ENCODE assay signal across 16 cellular contexts in genomic region chr4:104868533-104868932, GRCh38.
DNase-seq lines count a peak whose midpoint lies in the region; ATAC-seq and TF ChIP-seq lines count a peak whose summit lies in the region.
"Had no signal": no experiment of that assay in that cellular context is flagged by ENCODE, and none has a peak within 500 bp of the region (broad histone marks: within the 10 kb centered on the region; RNA-seq: fewer than 3 reads in every experiment).

No MANE protein-coding gene starts in this region.

- H3K4me3 ChIP-seq in prostate gland (no peak overlapping the region), transverse colon (no peak overlapping the region)
- H3K4me3 ChIP-seq: heart right ventricle, SJCRH30 had no signal

- ATAC-seq in GM18519 (IDR thresholded peaks at IDR 0.05; ENCODE audit: low FRiP score, unreplicated experiment): peak; percentile 42
- peak; percentile 40 for ATAC-seq in GM21360 (IDR thresholded peaks at IDR 0.05; ENCODE audit: unreplicated experiment)
- ATAC-seq in HG02852 (IDR thresholded peaks at IDR 0.05; ENCODE audit: unreplicated experiment): peak; percentile 34
- peak; percentile 41 for ATAC-seq in HG03432 (IDR thresholded peaks at IDR 0.05; ENCODE audit: unreplicated experiment)
- no peak for ATAC-seq in Right ventricle myocardium superior (ENCODE audit: poor library complexity)
- ATAC-seq: heart right ventricle; left colon; stimulated activated naive CD8-positive, alpha-beta T cell treated with anti-CD3 and anti-CD28 coated beads, Interleukin-15, Interleukin-2, amounts not matched to agents 100 U/mL and 50 U/mL, for 24 hours had no signal

- H3K4me1 ChIP-seq in prostate gland (replicated peaks) (no peaks in the 10 kb centered on the region), transverse colon (no peaks in the 10 kb centered on the region)
- H3K4me1 ChIP-seq: SJCRH30 had no signal

- TF ChIP-seq EP300 in transverse colon (IDR thresholded peaks at IDR 0.05; ENCODE audit: low read depth): no peak

- intact Hi-C loops in Right ventricle myocardium superior (cut with DNase I): no loop called here
- intact Hi-C loops in prostate gland (cut with DNase I): loop anchor here (10.0 kb wide), 1 partner anchor 804 kb away; no protein-coding TSS in a partner anchor
- intact Hi-C loops in transverse colon (cut with DNase I; ENCODE audit: low total_unique reads): no loop called here

- no peak overlapping the region for H3K27ac ChIP-seq in prostate gland
- no peak overlapping the region for H3K27ac ChIP-seq in transverse colon
- H3K27ac ChIP-seq: heart right ventricle, SJCRH30 had no signal

- H3K27me3 ChIP-seq in prostate gland (replicated peaks; ENCODE audit: insufficient read depth) (no peaks in the 10 kb centered on the region), transverse colon (no peaks in the 10 kb centered on the region)
- H3K27me3 ChIP-seq: heart right ventricle, SJCRH30 had no signal

- in situ Hi-C loops in transverse colon (cut with MboI; ENCODE audit: low pct_ligation_motif_present in 1 of 4, low pct_unique_long_range_greater_than_20kb in 1 of 4, low sequenced_read_pairs in 3 of 4): loop anchor here in 3 of 4 donors (10.0 to 25.0 kb wide), 2 partner anchors 804 to 806 kb away; no protein-coding TSS in a partner anchor

- TF ChIP-seq POLR2A in prostate gland (IDR thresholded peaks at IDR 0.05) (no peak), transverse colon (IDR thresholded peaks at IDR 0.05) (no peak)

- TF ChIP-seq CTCF in prostate gland (IDR thresholded peaks at IDR 0.05) (no peak), transverse colon (IDR thresholded peaks at IDR 0.05) (no peak)

- H3K9me3 ChIP-seq in prostate gland (no peaks in the 10 kb centered on the region), transverse colon (no peaks in the 10 kb centered on the region)
- H3K9me3 ChIP-seq: heart right ventricle, SJCRH30 had no signal

- H3K36me3 ChIP-seq in prostate gland (no peaks in the 10 kb centered on the region), transverse colon (no peaks in the 10 kb centered on the region)
- H3K36me3 ChIP-seq: heart right ventricle, SJCRH30 had no signal

- no peak for DNase-seq in Right ventricle myocardium superior
- no peak for DNase-seq in prostate gland (ENCODE audit: low spot score)
- no peak for DNase-seq in transverse colon
- no peak for DNase-seq in NCI-H226
- DNase-seq: activated CD8-positive, alpha-beta memory T cell treated with anti-CD3 and anti-CD28 coated beads, Interleukin-2, amount 50 U/mL, for 4 hours; heart right ventricle; HFFc6; left colon; NCI-H187 treated with DMSO at 0.1 percent for 48 hours; SJCRH30; stimulated activated CD4-positive, alpha-beta T cell treated with anti-CD3 and anti-CD28 coated beads, Interleukin-2, amount 100 ng/mL, for 48 hours; stimulated activated naive CD8-positive, alpha-beta T cell treated with anti-CD3 and anti-CD28 coated beads, Interleukin-15, Interleukin-2, amounts not matched to agents 100 U/mL and 50 U/mL, for 24 hours had no signal
